ENCODE assay signal across 19 cellular contexts in genomic region chr6:170235726-170236125, GRCh38.
"Had no signal": no experiment of that assay in that cellular context is flagged by ENCODE, and none has a peak within 500 bp of the region (broad histone marks: within the 10 kb centered on the region; RNA-seq: fewer than 3 reads in every experiment).

No MANE protein-coding gene starts in this region.

- H3K4me3 Mint-ChIP-seq: activated CD4-positive, alpha-beta memory T cell treated with anti-CD3 and anti-CD28 coated beads, Interleukin-2, amount 10 ng/mL, durations not matched to agents 7 days and 5 days; activated CD8-positive, alpha-beta memory T cell treated with anti-CD3 and anti-CD28 coated beads, Interleukin-2, amount 10 ng/mL, durations not matched to agents 7 days and 5 days; activated naive CD8-positive, alpha-beta T cell; effector memory CD8-positive, alpha-beta T cell; nephron; stimulated activated naive CD8-positive, alpha-beta T cell treated with anti-CD3 and anti-CD28 coated beads, Interleukin-15, amount 100 ng/mL, for 72 hours; type B pancreatic cell had no signal

- H3K27me3 ChIP-seq: cardiac muscle cell, hepatocyte, ovary had no signal

- H3K9me3 ChIP-seq: ovary had no signal

- DNase-seq: activated CD4-positive, alpha-beta memory T cell treated with anti-CD3 and anti-CD28 coated beads, Interleukin-2, amount 10 ng/mL, durations not matched to agents 7 days and 5 days; activated CD4-positive, alpha-beta T cell treated with anti-CD3 and anti-CD28 coated beads for 48 hours; activated CD4-positive, CD25-positive, alpha-beta regulatory T cell; activated CD8-positive, alpha-beta memory T cell treated with anti-CD3 and anti-CD28 coated beads, Interleukin-2, amount 10 ng/mL, durations not matched to agents 7 days and 5 days; amniotic stem cell; dermis blood vessel endothelial cell; effector memory CD8-positive, alpha-beta T cell; left colon; mammary epithelial cell; midbrain; stimulated activated naive CD8-positive, alpha-beta T cell treated with anti-CD3 and anti-CD28 coated beads, Interleukin-15, amount 100 ng/mL, for 72 hours; T-helper 1 cell; T-helper 9 cell had no signal

- H3K27me3 Mint-ChIP-seq: activated CD4-positive, alpha-beta memory T cell treated with anti-CD3 and anti-CD28 coated beads, Interleukin-2, amount 10 ng/mL, durations not matched to agents 7 days and 5 days; activated CD8-positive, alpha-beta memory T cell treated with anti-CD3 and anti-CD28 coated beads, Interleukin-2, amount 10 ng/mL, durations not matched to agents 7 days and 5 days; activated naive CD8-positive, alpha-beta T cell; stimulated activated naive CD8-positive, alpha-beta T cell treated with anti-CD3 and anti-CD28 coated beads, Interleukin-15, amount 100 ng/mL, for 72 hours had no signal

- H3K79me2 ChIP-seq: hepatocyte had no signal

- H2AFZ ChIP-seq: hepatocyte had no signal

- H3K36me3 ChIP-seq: cardiac muscle cell, ovary had no signal

- H3K27ac Mint-ChIP-seq: activated CD4-positive, alpha-beta memory T cell treated with anti-CD3 and anti-CD28 coated beads, Interleukin-2, amount 10 ng/mL, durations not matched to agents 7 days and 5 days; activated CD8-positive, alpha-beta memory T cell treated with anti-CD3 and anti-CD28 coated beads, Interleukin-2, amount 10 ng/mL, durations not matched to agents 7 days and 5 days; activated naive CD8-positive, alpha-beta T cell; effector memory CD8-positive, alpha-beta T cell; type B pancreatic cell had no signal

- H3K36me3 Mint-ChIP-seq: activated CD8-positive, alpha-beta memory T cell treated with anti-CD3 and anti-CD28 coated beads, Interleukin-2, amount 10 ng/mL, durations not matched to agents 7 days and 5 days; activated naive CD8-positive, alpha-beta T cell; type B pancreatic cell had no signal

- H3K4me1 Mint-ChIP-seq: activated CD4-positive, alpha-beta memory T cell treated with anti-CD3 and anti-CD28 coated beads, Interleukin-2, amount 10 ng/mL, durations not matched to agents 7 days and 5 days; activated CD8-positive, alpha-beta memory T cell treated with anti-CD3 and anti-CD28 coated beads, Interleukin-2, amount 10 ng/mL, durations not matched to agents 7 days and 5 days; stimulated activated naive CD8-positive, alpha-beta T cell treated with anti-CD3 and anti-CD28 coated beads, Interleukin-15, amount 100 ng/mL, for 72 hours had no signal

- H3K9me3 Mint-ChIP-seq: activated CD4-positive, alpha-beta memory T cell treated with anti-CD3 and anti-CD28 coated beads, Interleukin-2, amount 10 ng/mL, durations not matched to agents 7 days and 5 days; effector memory CD8-positive, alpha-beta T cell; nephron; stimulated activated naive CD8-positive, alpha-beta T cell treated with anti-CD3 and anti-CD28 coated beads, Interleukin-15, amount 100 ng/mL, for 72 hours; type B pancreatic cell had no signal

- H3K4me2 ChIP-seq: hepatocyte had no signal

- H3K27ac ChIP-seq: cardiac muscle cell, hepatocyte, ovary had no signal

- H3K4me3 ChIP-seq: cardiac muscle cell, hepatocyte, ovary had no signal

- ATAC-seq: activated CD8-positive, alpha-beta memory T cell treated with anti-CD3 and anti-CD28 coated beads, Interleukin-2, amount 10 ng/mL, durations not matched to agents 7 days and 5 days; effector memory CD8-positive, alpha-beta T cell; left colon; stimulated activated naive CD8-positive, alpha-beta T cell treated with anti-CD3 and anti-CD28 coated beads, Interleukin-15, amount 100 ng/mL, for 72 hours had no signal
